ENCODE assay signal across 7 cellular contexts in the genomic region with DNA sequence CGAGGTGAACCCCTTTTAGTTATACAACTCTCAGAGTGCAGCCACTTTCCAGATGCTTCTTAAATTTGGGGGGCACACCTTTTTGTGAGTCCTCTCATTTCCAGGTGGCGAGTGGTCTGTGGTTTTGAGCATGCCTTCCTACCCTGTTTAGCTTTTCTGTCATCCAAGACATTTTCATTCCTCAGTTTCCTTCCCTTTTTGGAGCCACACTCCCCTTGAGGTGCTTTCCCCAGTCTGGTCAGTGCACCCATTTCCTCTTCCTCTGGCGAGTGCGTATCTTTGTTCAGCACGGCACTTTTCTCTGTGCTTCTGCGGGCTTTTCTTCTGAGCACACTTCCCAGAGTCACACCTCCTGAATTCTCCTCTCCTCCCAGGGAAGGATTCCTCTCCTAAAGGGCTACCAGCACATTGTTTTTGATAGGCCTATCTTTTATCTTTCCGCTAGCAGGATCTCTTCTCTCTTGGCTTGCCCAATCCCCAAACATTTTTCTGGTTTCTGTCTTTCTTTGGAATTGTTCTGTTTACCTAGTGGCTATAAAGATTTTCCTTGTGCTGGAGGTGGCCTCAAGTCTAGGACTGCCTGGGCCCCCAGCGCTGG. TPM values are rescaled to one million over a fixed set of nuclear protein-coding genes. Genes with fewer than 3 reads are reported as not detected.
DNase-seq lines count a peak whose midpoint lies in the region; ATAC-seq, FAIRE-seq and TF ChIP-seq lines count a peak whose summit lies in the region.

No MANE protein-coding gene starts in this region.

- peak overlapping the region; percentile 94 for H3K4me2 ChIP-seq in GM23338

- no peak for TF ChIP-seq CTCF in GM23338 (conservative IDR thresholded peaks at IDR 0.05; ENCODE audit: low read depth in 2 of 2)
- no peak for TF ChIP-seq CTCF in bronchial epithelial cell (IDR thresholded peaks at IDR 0.05; ENCODE audit: insufficient read depth, low read length, severe bottlenecking)
- TF ChIP-seq CTCF in lung (IDR thresholded peaks at IDR 0.05; ENCODE audit: control extremely low read depth, extremely low read depth), result no peak

- H3K4me3 ChIP-seq in GM23338 (peak overlapping the region; percentile 89), SK-N-MC (peak overlapping the region; percentile 76), bronchial epithelial cell (ENCODE audit: low read depth, low read length) (peak overlapping the region; percentile 83), lung (no peak overlapping the region)

- H3F3A ChIP-seq in GM23338 (replicated peaks; ENCODE audit: low read depth), result peaks cover 12% of the 10 kb centered on the region

- H3K9me3 Mint-ChIP-seq in GM23338, result peaks cover 12% of the 10 kb centered on the region; the same call in 2 of the 3 replicates

- H3K36me3 ChIP-seq in GM23338 (ENCODE audit: insufficient read depth), result peaks cover 11% of the 10 kb centered on the region
- H3K36me3 ChIP-seq in SK-N-MC (ENCODE audit: insufficient read depth, low read length), result peaks cover 10% of the 10 kb centered on the region
- no peaks in the 10 kb centered on the region for H3K36me3 ChIP-seq in bronchial epithelial cell (ENCODE audit: control insufficient read depth, insufficient read depth, low read length)
- H3K36me3 ChIP-seq in lung (ENCODE audit: control insufficient read depth in 2 of 2, insufficient read depth in 2 of 2, low read length in 2 of 2), result peaks cover 0 to 2% of the 10 kb centered on the region in 2 donors

- DNase-seq in GM23338 (ENCODE audit: low spot score) (peak; percentile 23), SK-N-MC (ENCODE audit: low read depth, low spot score) (no peak), bronchial epithelial cell (ENCODE audit: low read depth) (peak; percentile 30), lung (ENCODE audit: low spot score) (peak; percentile 61), NCI-H2029 treated with DMSO at 0.1 percent for 48 hours (lab: John Stamatoyannopoulos, UW) (no peak), HuH-7 (ENCODE audit: low spot score) (no peak)

- H3K4me3 Mint-ChIP-seq in GM23338, result peak overlapping the region; percentile 93

- peaks cover 32% of the 10 kb centered on the region for H3K4me1 Mint-ChIP-seq in GM23338

- H4K20me1 ChIP-seq in GM23338 (replicated peaks; ENCODE audit: insufficient read depth), result peaks cover 32% of the 10 kb centered on the region

- 10 to 22% methylated on average over 8 of the region's 8 CpGs for WGBS in lung, 2 donors

- H3K27ac ChIP-seq in GM23338 (ENCODE audit: low read depth) (peak overlapping the region; percentile 43; the same call in 1 of the 2 replicates), SK-N-MC (peak overlapping the region; percentile 62; the same call in 1 of the 2 replicates), lung (ENCODE audit: low read depth in 1 of 2, low read length in 1 of 2) (peak overlapping the region; percentile 88 to 94), temporal lobe (ENCODE audit: low read depth, low read length) (peak overlapping the region; percentile 3)

- H3K27me3 Mint-ChIP-seq in GM23338 (ENCODE audit: insufficient read depth, low read depth, poor library complexity), result peaks cover 22% of the 10 kb centered on the region

- peak overlapping the region; percentile 90 for H3K9ac ChIP-seq in SK-N-MC (ENCODE audit: insufficient read length)

- peaks cover 60% of the 10 kb centered on the region for H3K79me2 ChIP-seq in GM23338 (replicated peaks; ENCODE audit: insufficient read depth)

- no peak for FAIRE-seq in bronchial epithelial cell (lab: Jason Lieb, UNC)

- H3K27me3 ChIP-seq in GM23338 (ENCODE audit: insufficient read depth) (peaks cover 10% of the 10 kb centered on the region), bronchial epithelial cell (ENCODE audit: control insufficient read depth, insufficient read depth, low read length) (no peaks in the 10 kb centered on the region), lung (ENCODE audit: control insufficient read depth, insufficient read depth) (no peaks in the 10 kb centered on the region)

- H3K9me3 ChIP-seq in SK-N-MC (ENCODE audit: low read depth, low read length) (no peaks in the 10 kb centered on the region), lung (ENCODE audit: control insufficient read depth in 2 of 2, insufficient read depth in 1 of 2, low read length in 1 of 2) (no peaks in the 10 kb centered on the region)

- peaks cover 22% of the 10 kb centered on the region for H3K36me3 Mint-ChIP-seq in GM23338 (ENCODE audit: low read depth)

- no peak for ATAC-seq in GM23338
- no peak for ATAC-seq in lung (ENCODE audit: insufficient read depth, low FRiP score)

- peaks cover 5% of the 10 kb centered on the region; the same call in 1 of the 2 replicates for H3K9me2 ChIP-seq in GM23338 (ENCODE audit: insufficient read depth)

- H3K4me1 ChIP-seq in GM23338 (ENCODE audit: insufficient read depth) (peaks cover 29% of the 10 kb centered on the region), lung (ENCODE audit: control insufficient read depth in 2 of 2, insufficient read depth in 2 of 2, low read length in 2 of 2) (peaks cover 7 to 32% of the 10 kb centered on the region in 2 donors)

- H2AFZ ChIP-seq in GM23338, result no peak overlapping the region

- peak overlapping the region; percentile 76 for H3K27ac Mint-ChIP-seq in GM23338

TF ChIP-seq in GM23338, 12 proteins besides CTCF, POLR2A, EP300 and RAD21:
- TF ChIP-seq ZNF331 (CRISPR knock-in tag; IDR thresholded peaks at IDR 0.05; ENCODE audit: low read depth) (no peak), STAT1 (IDR thresholded peaks at IDR 0.05; ENCODE audit: unreplicated experiment) (no peak)

RNA-seq across cellular contexts. Expression of a gene that starts 1.4 kb away (rescaled TPM):
- 56.6 and 71.8 TPM in 2 replicates for total RNA-seq in GM23338 (2014; rRNA removed; shearing (Covaris generic))
- polyA plus RNA-seq in GM23338 (2016; fragmentation: Nextera tagmentation; extraction: Ambion mirVana), result 103 TPM in 2 replicates
- 22.8 and 24.0 TPM in 2 replicates for total RNA-seq in bronchial epithelial cell
- 10 to 100 TPM; 46.5 to 51.5 TPM for total RNA-seq in lung
- 10 to 100 TPM; 17.5 to 18.7 TPM for polyA plus RNA-seq in lung
- 47.0 TPM for total RNA-seq in temporal lobe

RNA-seq across cellular contexts. Expression of a gene that starts 31.2 kb away (rescaled TPM):
- total RNA-seq in GM23338 (2014; rRNA removed; shearing (Covaris generic)), result 248 and 259 TPM in 2 replicates
- polyA plus RNA-seq in GM23338 (2016; fragmentation: Nextera tagmentation; extraction: Ambion mirVana), result 413 and 420 TPM in 2 replicates
- 322 and 335 TPM in 2 replicates for total RNA-seq in bronchial epithelial cell
- total RNA-seq in lung, result 100 to 1,000 TPM; 230 to 689 TPM
- polyA plus RNA-seq in lung, result 100 to 1,000 TPM; 162 to 481 TPM
- 298 TPM for total RNA-seq in temporal lobe

Comparison
In these comparisons a context has a peak if more than half of its experiments do, and no peak if none do; other contexts are left out.
1. DNase-seq: peak in GM23338 (single experiment), bronchial epithelial cell (single experiment) and lung (single experiment); none in SK-N-MC (single experiment), NCI-H2029 treated with DMSO at 0.1 percent for 48 hours (single experiment) and HuH-7 (single experiment).
2. H3K27ac ChIP-seq: peak in every context shown above with its lines; median percentile 91 in lung; 62 in SK-N-MC; 43 in GM23338; 3 in temporal lobe.